ENCODE assay signal across 8 cellular contexts in the genomic region with DNA sequence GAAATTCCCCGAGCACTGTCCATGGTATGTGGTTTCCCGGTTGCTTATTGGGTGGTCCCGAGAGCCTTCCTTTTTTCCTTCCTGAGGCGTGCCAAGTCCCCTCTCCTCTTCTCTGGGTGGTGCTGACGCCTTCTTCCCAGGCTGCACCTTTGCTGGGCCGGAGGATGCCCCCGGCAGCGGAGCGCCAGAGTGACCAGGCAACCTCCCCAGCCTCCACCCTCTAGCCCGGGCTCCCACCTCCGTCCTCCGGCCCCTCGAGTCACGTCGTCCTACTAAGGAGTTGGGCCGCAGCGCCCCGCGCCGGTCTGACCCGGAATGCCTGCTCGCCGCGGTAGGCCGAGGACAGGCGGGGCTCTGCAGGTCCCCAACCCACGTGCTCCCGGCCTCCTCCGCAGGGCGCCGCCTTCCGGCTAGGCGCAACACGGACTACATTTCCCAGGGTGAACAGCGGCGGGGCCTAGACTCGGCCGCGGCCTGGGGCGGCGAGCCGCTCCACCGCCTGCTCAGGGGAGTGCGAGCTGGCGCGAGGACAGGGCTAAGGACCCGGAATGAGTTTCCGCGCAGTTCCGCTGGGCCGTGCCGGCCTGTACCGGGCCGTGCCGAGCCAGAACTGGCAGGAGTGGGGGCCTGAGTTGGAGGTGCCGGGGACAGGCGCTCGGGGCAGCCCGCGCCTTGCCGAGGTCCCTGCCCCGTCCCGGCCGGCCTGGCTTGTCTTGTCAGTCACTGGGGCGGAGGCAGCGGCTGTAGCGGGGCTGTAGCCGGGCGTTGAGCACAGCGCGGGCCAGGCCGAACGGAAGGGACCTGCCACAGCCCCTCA. TPM values are rescaled to one million over a fixed set of nuclear protein-coding genes. Genes with fewer than 3 reads are reported as not detected.
DNase-seq lines count a peak whose midpoint lies in the region; ATAC-seq and TF ChIP-seq lines count a peak whose summit lies in the region.

A gene with protein sequence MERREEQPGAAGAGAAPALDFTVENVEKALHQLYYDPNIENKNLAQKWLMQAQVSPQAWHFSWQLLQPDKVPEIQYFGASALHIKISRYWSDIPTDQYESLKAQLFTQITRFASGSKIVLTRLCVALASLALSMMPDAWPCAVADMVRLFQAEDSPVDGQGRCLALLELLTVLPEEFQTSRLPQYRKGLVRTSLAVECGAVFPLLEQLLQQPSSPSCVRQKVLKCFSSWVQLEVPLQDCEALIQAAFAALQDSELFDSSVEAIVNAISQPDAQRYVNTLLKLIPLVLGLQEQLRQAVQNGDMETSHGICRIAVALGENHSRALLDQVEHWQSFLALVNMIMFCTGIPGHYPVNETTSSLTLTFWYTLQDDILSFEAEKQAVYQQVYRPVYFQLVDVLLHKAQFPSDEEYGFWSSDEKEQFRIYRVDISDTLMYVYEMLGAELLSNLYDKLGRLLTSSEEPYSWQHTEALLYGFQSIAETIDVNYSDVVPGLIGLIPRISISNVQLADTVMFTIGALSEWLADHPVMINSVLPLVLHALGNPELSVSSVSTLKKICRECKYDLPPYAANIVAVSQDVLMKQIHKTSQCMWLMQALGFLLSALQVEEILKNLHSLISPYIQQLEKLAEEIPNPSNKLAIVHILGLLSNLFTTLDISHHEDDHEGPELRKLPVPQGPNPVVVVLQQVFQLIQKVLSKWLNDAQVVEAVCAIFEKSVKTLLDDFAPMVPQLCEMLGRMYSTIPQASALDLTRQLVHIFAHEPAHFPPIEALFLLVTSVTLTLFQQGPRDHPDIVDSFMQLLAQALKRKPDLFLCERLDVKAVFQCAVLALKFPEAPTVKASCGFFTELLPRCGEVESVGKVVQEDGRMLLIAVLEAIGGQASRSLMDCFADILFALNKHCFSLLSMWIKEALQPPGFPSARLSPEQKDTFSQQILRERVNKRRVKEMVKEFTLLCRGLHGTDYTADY (plus strand): TSS at position 707 of the 817 bp plus-strand sequence. CDS start 651 bp downstream, outside the sequence.

- H2AFZ ChIP-seq in OCI-LY7 (ENCODE audit: low read length) = peak within 1 kb of the TSS; percentile 88

- H4K20me1 ChIP-seq in OCI-LY7 (ENCODE audit: insufficient read depth, low read length) = no peaks in the 10 kb centered on the region

- CTCF ChIA-PET in OCI-LY7 (lab: Charles Lee; ENCODE audit: unreplicated experiment) = interaction anchor here (1.3 to 2.0 kb wide), 3 partner anchors 12 to 183 kb away, joined by 4 to 13 read pairs (median 4); no protein-coding TSS in a partner anchor

- DNase-seq in DMS114 treated with DMSO at 0.1 percent for 48 hours (lab: John Stamatoyannopoulos, UW; ENCODE audit: unreplicated experiment) = peak; percentile 90
- peak; percentile 97 for DNase-seq in HuH-7 (ENCODE audit: low spot score)
- peak; percentile 97 for DNase-seq in OCI-LY7 (ENCODE audit: low spot score)
- DNase-seq in activated T-cell treated with anti-CD3 and anti-CD28 coated beads for 24 hours (ENCODE audit: low read depth) = peak; percentile 94
- DNase-seq in epithelial cell of esophagus (ENCODE audit: low read depth) = peak; percentile 97
- DNase-seq in mucosa of gallbladder (ENCODE audit: low spot score) = peak; percentile 96
- DNase-seq in stimulated activated CD8-positive, alpha-beta memory T cell treated with anti-CD3 and anti-CD28 coated beads, Interleukin-4, amount 100 ng/mL, for 4 hours (ENCODE audit: low read depth in 2 of 2, low spot score in 1 of 2) = peak; percentile 81 to 89

- H3K4me3 ChIP-seq in OCI-LY7 (ENCODE audit: low read depth, low read length, poor library complexity, severe bottlenecking) (peak within 1 kb of the TSS; percentile 76), epithelial cell of esophagus (ENCODE audit: low read length) (peak within 1 kb of the TSS; percentile 86)

- ATAC-seq in GM21515 (IDR thresholded peaks at IDR 0.05; ENCODE audit: unreplicated experiment) = peak; percentile 89

- H3K79me2 ChIP-seq in OCI-LY7 (ENCODE audit: insufficient read depth, low read depth, low read length) = peaks cover 3% of the 10 kb centered on the region; the same call in 1 of the 2 replicates

- peak within 1 kb of the TSS; percentile 56 for H3K27ac ChIP-seq in OCI-LY7 (ENCODE audit: low read depth, low read length, poor library complexity, severe bottlenecking)

- H3K4me1 ChIP-seq in OCI-LY7 (ENCODE audit: insufficient read depth, low read length, poor library complexity, severe bottlenecking) = peaks cover 22% of the 10 kb centered on the region

- TF ChIP-seq CTCF in OCI-LY7 (conservative IDR thresholded peaks at IDR 0.05; ENCODE audit: low read length) (peak; percentile 84), epithelial cell of esophagus (IDR thresholded peaks at IDR 0.05; ENCODE audit: insufficient read depth, low read depth, low read length, missing control alignments) (peak; percentile 42)

- no peaks in the 10 kb centered on the region for H3K9me2 ChIP-seq in OCI-LY7 (ENCODE audit: insufficient read depth, low read length)

- H3K4me2 ChIP-seq in OCI-LY7 (ENCODE audit: low read length) = peak within 1 kb of the TSS; percentile 91

- H3K9me3 ChIP-seq in OCI-LY7 (ENCODE audit: low read length) = no peaks in the 10 kb centered on the region

- BruUV-seq in OCI-LY7 (replicated peaks; lab: Mats Ljungman, UMichigan) = no TSS peak

- POLR2A ChIA-PET in OCI-LY7 (lab: Charles Lee) = interaction anchor here (0.6 to 1.2 kb wide), 8 partner anchors 24 to 296 kb away, joined by 3 to 4 read pairs (median 3); partner anchors contain the start of genes KDM4A and SLC6A9

- intact Hi-C loops in OCI-LY7 (cut with micrococcal nuclease; ENCODE audit: unreplicated experiment) = loop anchor here (1.0 kb wide), 2 partner anchors 28 to 84 kb away; partner anchors contain the start of gene ATP6V0B

- H3K36me3 ChIP-seq in OCI-LY7 (ENCODE audit: insufficient read depth, low read length) = peaks cover 18% of the 10 kb centered on the region; the same call in 1 of the 2 replicates

RNA-seq across cellular contexts. Expression of the gene that starts here (rescaled TPM):
- 13.1 and 17.8 TPM in 2 replicates for total RNA-seq in OCI-LY7 (2014; rRNA removed; shearing (Covaris generic))
- total RNA-seq in OCI-LY7 (2022) (24.1 and 26.5 TPM in 2 replicates), mucosa of gallbladder (40.3 TPM)

Comparison
In these comparisons a context has a peak if more than half of its experiments do, and no peak if none do; other contexts are left out.
1. Peak in every context shown above with its lines: DNase-seq, ATAC-seq, H3K4me3 ChIP-seq and H3K27ac ChIP-seq.